In genomic region chr2:228466851-228467250, GRCh38 we compare ENCODE assay signal across 22 cellular contexts.
DNase-seq lines count a peak whose midpoint lies in the region; ATAC-seq, FAIRE-seq and TF ChIP-seq lines count a peak whose summit lies in the region.
"Had no signal": no experiment of that assay in that cellular context is flagged by ENCODE, and none has a peak within 500 bp of the region (broad histone marks: within the 10 kb centered on the region; RNA-seq: fewer than 3 reads in every experiment).

No MANE protein-coding gene starts in this region.

- H3K9ac ChIP-seq in neural cell (ENCODE audit: low read length), result no peak overlapping the region
- H3K9ac ChIP-seq: BLaER1 had no signal

- H3K9me3 ChIP-seq in right atrium auricular region (no peaks in the 10 kb centered on the region), left ventricle myocardium inferior (replicated peaks) (peaks cover 14% of the 10 kb centered on the region), right cardiac atrium (ENCODE audit: control insufficient read depth, low read length) (no peaks in the 10 kb centered on the region), neural cell (ENCODE audit: low read length) (no peaks in the 10 kb centered on the region)

- DNase-seq in Right ventricle myocardium superior (no peak), right atrium auricular region (ENCODE audit: low spot score) (no peak), left ventricle myocardium inferior (no peak), right cardiac atrium (no peak), GM19239 (ENCODE audit: insufficient read length, low spot score) (no peak)
- DNase-seq: 8988T; ACHN; BE2C; C1 segment of cervical spinal cord; CD4-positive, alpha-beta memory T cell; CD4-positive, CD25-positive, alpha-beta regulatory T cell; CD8-positive, alpha-beta memory T cell; COR-L47; DMS79 treated with DMSO at 0.1 percent for 48 hours; GF-D8 had no signal

- H3K79me2 ChIP-seq in neural cell (replicated peaks; ENCODE audit: insufficient read depth, low read length), result no peaks in the 10 kb centered on the region

- no peak for TF ChIP-seq RAD21 in neural cell (conservative IDR thresholded peaks at IDR 0.05)

- TF ChIP-seq EP300 in neural cell (conservative IDR thresholded peaks at IDR 0.05; ENCODE audit: poor library complexity, severe bottlenecking), result peak; percentile 93

- no peaks in the 10 kb centered on the region for H3F3A ChIP-seq in neural cell (ENCODE audit: insufficient read depth, low read length, poor library complexity, severe bottlenecking)

- H4K20me1 ChIP-seq in neural cell (ENCODE audit: insufficient read depth), result no peaks in the 10 kb centered on the region
- H4K20me1 ChIP-seq: BLaER1 had no signal

- intact Hi-C loops in Right ventricle myocardium superior (cut with DNase I) (no loop called here), left ventricle myocardium inferior (cut with micrococcal nuclease) (no loop called here), right cardiac atrium (cut with DNase I) (no loop called here)

- peak; percentile 57 for ATAC-seq in Right ventricle myocardium superior (ENCODE audit: poor library complexity)
- no peak for ATAC-seq in right cardiac atrium
- no peak for ATAC-seq in GM19328 (IDR thresholded peaks at IDR 0.05; ENCODE audit: unreplicated experiment)

- H3K27me3 ChIP-seq in right atrium auricular region, result no peaks in the 10 kb centered on the region
- H3K27me3 ChIP-seq in left ventricle myocardium inferior (ENCODE audit: low read depth), result no peaks in the 10 kb centered on the region
- no peaks in the 10 kb centered on the region for H3K27me3 ChIP-seq in right cardiac atrium (ENCODE audit: control insufficient read depth, insufficient read depth)
- H3K27me3 ChIP-seq in neural cell (ENCODE audit: insufficient read depth, low read depth, low read length), result no peaks in the 10 kb centered on the region
- H3K27me3 ChIP-seq: BE2C, BLaER1 had no signal

- no peaks in the 10 kb centered on the region for H3K9me2 ChIP-seq in neural cell (ENCODE audit: insufficient read depth, low read length)

- H2AFZ ChIP-seq in neural cell (ENCODE audit: low read depth, low read length), result no peak overlapping the region

- H3K36me3 ChIP-seq in right atrium auricular region (no peaks in the 10 kb centered on the region), left ventricle myocardium inferior (no peaks in the 10 kb centered on the region), neural cell (ENCODE audit: insufficient read depth, low read length) (no peaks in the 10 kb centered on the region)
- H3K36me3 ChIP-seq: BE2C, BLaER1 had no signal

- WGBS in right cardiac atrium, result 47% methylated on average over 2 of the region's 2 CpGs

- H3K4me1 ChIP-seq in right atrium auricular region (no peaks in the 10 kb centered on the region), left ventricle myocardium inferior (peaks cover 9% of the 10 kb centered on the region), right cardiac atrium (ENCODE audit: control insufficient read depth, insufficient read depth, low read length) (no peaks in the 10 kb centered on the region)
- H3K4me1 ChIP-seq: BE2C, BLaER1 had no signal

- no peak overlapping the region for H3K4me2 ChIP-seq in neural cell (ENCODE audit: low read length)
- H3K4me2 ChIP-seq: BLaER1 had no signal

- FAIRE-seq in GM19239 (lab: Jason Lieb, UNC), result peak; percentile 14
- FAIRE-seq: A204.1, D721Med, G401.6, GM12891 had no signal

- no peak overlapping the region for H3K4me3 ChIP-seq in right atrium auricular region
- no peak overlapping the region for H3K4me3 ChIP-seq in left ventricle myocardium inferior
- no peak overlapping the region for H3K4me3 ChIP-seq in right cardiac atrium (ENCODE audit: low read length)
- no peak overlapping the region for H3K4me3 ChIP-seq in neural cell (ENCODE audit: low read length)
- H3K4me3 ChIP-seq: BLaER1 had no signal

- H3K27ac ChIP-seq in right atrium auricular region, result no peak overlapping the region
- peak overlapping the region; percentile 11 for H3K27ac ChIP-seq in left ventricle myocardium inferior (replicated peaks)
- no peak overlapping the region for H3K27ac ChIP-seq in right cardiac atrium (ENCODE audit: low read length)
- H3K27ac ChIP-seq in neural cell (ENCODE audit: low read length), result no peak overlapping the region
- H3K27ac ChIP-seq: BLaER1 had no signal

- TF ChIP-seq CTCF in right atrium auricular region (IDR thresholded peaks at IDR 0.05) (no peak), left ventricle myocardium inferior (IDR thresholded peaks at IDR 0.05; ENCODE audit: borderline replicate concordance) (no peak), neural cell (IDR thresholded peaks at IDR 0.05; ENCODE audit: poor library complexity, severe bottlenecking) (no peak)

TF ChIP-seq in neural cell, 6 proteins besides CTCF, POLR2A, EP300 and RAD21:
- TF ChIP-seq MXI1 (conservative IDR thresholded peaks at IDR 0.05; ENCODE audit: poor library complexity, severe bottlenecking) (no peak), POLR2AphosphoS5 (IDR thresholded peaks at IDR 0.05) (peak; percentile 71)
